Comparison of ENCODE assay signal across 9 cellular contexts in genomic region chr3:48186993-48187578, GRCh38. TPM values are rescaled to one million over a fixed set of nuclear protein-coding genes. Genes with fewer than 3 reads are reported as not detected.
DNase-seq lines count a peak whose midpoint lies in the region; TF ChIP-seq lines count a peak whose summit lies in the region.
"Had no signal": no experiment of that assay in that cellular context is flagged by ENCODE, and none has a peak within 500 bp of the region (broad histone marks: within the 10 kb centered on the region; RNA-seq: fewer than 3 reads in every experiment).

No MANE protein-coding gene starts in this region.

- no peaks in the 10 kb centered on the region for H3K36me3 ChIP-seq in kidney epithelial cell (ENCODE audit: control insufficient read depth, insufficient read depth, low read length)
- peaks cover 0 to 22% (median 0%) of the 10 kb centered on the region in 3 donors for H3K36me3 ChIP-seq in tibial artery

- H3K4me1 Mint-ChIP-seq in activated T-cell treated with anti-CD3 and anti-CD28 coated beads, Interleukin-2, amount 50 U/mL, for 24 hours (ENCODE audit: low read depth) = peaks cover 26% of the 10 kb centered on the region
- peaks cover 22% of the 10 kb centered on the region for H3K4me1 Mint-ChIP-seq in activated naive CD8-positive, alpha-beta T cell treated with anti-CD3 and anti-CD28 coated beads for 36 hours

- POLR2A ChIA-PET in HEK293T (lab: Yijun Ruan, JAX) = interaction anchor here (1.3 to 2.6 kb wide), 8 partner anchors 8 to 362 kb away, joined by 4 to 26 read pairs (median 5); partner anchors contain the start of gene ZNF589

- intact Hi-C loops in tibial artery (cut with DNase I; ENCODE audit: low total_unique reads) = no loop called here

- H3K4me3 ChIP-seq in kidney epithelial cell (ENCODE audit: low read depth, low read length) = peak overlapping the region; percentile 79
- H3K4me3 ChIP-seq in tibial artery = peak overlapping the region; percentile 58 to 71

- H3K4me1 ChIP-seq in tibial artery = peaks cover 0 to 12% (median 7%) of the 10 kb centered on the region in 4 donors

- H3K9me3 Mint-ChIP-seq in activated T-cell treated with anti-CD3 and anti-CD28 coated beads, Interleukin-2, amount 50 U/mL, for 24 hours = no peaks in the 10 kb centered on the region
- H3K9me3 Mint-ChIP-seq in activated naive CD8-positive, alpha-beta T cell treated with anti-CD3 and anti-CD28 coated beads for 36 hours = no peaks in the 10 kb centered on the region

- TF ChIP-seq CTCF in kidney epithelial cell (IDR thresholded peaks at IDR 0.05; ENCODE audit: insufficient read depth, low read length, poor library complexity, severe bottlenecking) (no peak), tibial artery (IDR thresholded peaks at IDR 0.05) (no peak)

- no peaks in the 10 kb centered on the region for H3K27me3 ChIP-seq in kidney epithelial cell (ENCODE audit: control insufficient read depth, insufficient read depth, low read length)
- no peaks in the 10 kb centered on the region for H3K27me3 ChIP-seq in tibial artery

- no peak for DNase-seq in activated T-cell treated with anti-CD3 and anti-CD28 coated beads, Interleukin-2, amount 50 U/mL, for 24 hours
- DNase-seq in activated T-cell treated with anti-CD3 and anti-CD28 coated beads, Interleukin-2, amount 50 U/mL, for 48 hours = no peak
- DNase-seq in activated naive CD8-positive, alpha-beta T cell treated with anti-CD3 and anti-CD28 coated beads for 36 hours = no peak
- DNase-seq in kidney epithelial cell (ENCODE audit: low read depth) (peak; percentile 2), tibial artery (no peak), ureter (ENCODE audit: low spot score) (no peak), HEK293T (ENCODE audit: extremely low spot score) (no peak), T1000 (lab: John Stamatoyannopoulos, UW) (no peak)

- H3K9me3 ChIP-seq in tibial artery = no peaks in the 10 kb centered on the region

- peaks cover 16% of the 10 kb centered on the region for H3K27me3 Mint-ChIP-seq in activated T-cell treated with anti-CD3 and anti-CD28 coated beads, Interleukin-2, amount 50 U/mL, for 24 hours
- H3K27me3 Mint-ChIP-seq in activated naive CD8-positive, alpha-beta T cell treated with anti-CD3 and anti-CD28 coated beads for 36 hours = peaks cover 22% of the 10 kb centered on the region

- peaks cover 53% of the 10 kb centered on the region for H3K36me3 Mint-ChIP-seq in activated T-cell treated with anti-CD3 and anti-CD28 coated beads, Interleukin-2, amount 50 U/mL, for 24 hours (ENCODE audit: low read depth)
- peaks cover 52% of the 10 kb centered on the region for H3K36me3 Mint-ChIP-seq in activated naive CD8-positive, alpha-beta T cell treated with anti-CD3 and anti-CD28 coated beads for 36 hours

- peak overlapping the region in 1 of 2 donors; percentile 21 for H3K27ac ChIP-seq in tibial artery
- H3K27ac ChIP-seq: epithelial cell of prostate had no signal

- CTCF ChIA-PET in HEK293T (lab: Yijun Ruan, JAX) = no interaction called here

- peak overlapping the region; percentile 91 for H3K4me3 Mint-ChIP-seq in activated T-cell treated with anti-CD3 and anti-CD28 coated beads, Interleukin-2, amount 50 U/mL, for 24 hours
- H3K4me3 Mint-ChIP-seq in activated naive CD8-positive, alpha-beta T cell treated with anti-CD3 and anti-CD28 coated beads for 36 hours = peak overlapping the region; percentile 98

- peak overlapping the region; percentile 79 for H3K27ac Mint-ChIP-seq in activated T-cell treated with anti-CD3 and anti-CD28 coated beads, Interleukin-2, amount 50 U/mL, for 24 hours
- peak overlapping the region; percentile 82 for H3K27ac Mint-ChIP-seq in activated naive CD8-positive, alpha-beta T cell treated with anti-CD3 and anti-CD28 coated beads for 36 hours

TF ChIP-seq in HEK293T, 16 proteins besides CTCF, POLR2A, EP300 and RAD21:
- no peak for TF ChIP-seq FOXM1 (IDR thresholded peaks at IDR 0.05; ENCODE audit: borderline replicate concordance)
- TF ChIP-seq, protein P1, sequence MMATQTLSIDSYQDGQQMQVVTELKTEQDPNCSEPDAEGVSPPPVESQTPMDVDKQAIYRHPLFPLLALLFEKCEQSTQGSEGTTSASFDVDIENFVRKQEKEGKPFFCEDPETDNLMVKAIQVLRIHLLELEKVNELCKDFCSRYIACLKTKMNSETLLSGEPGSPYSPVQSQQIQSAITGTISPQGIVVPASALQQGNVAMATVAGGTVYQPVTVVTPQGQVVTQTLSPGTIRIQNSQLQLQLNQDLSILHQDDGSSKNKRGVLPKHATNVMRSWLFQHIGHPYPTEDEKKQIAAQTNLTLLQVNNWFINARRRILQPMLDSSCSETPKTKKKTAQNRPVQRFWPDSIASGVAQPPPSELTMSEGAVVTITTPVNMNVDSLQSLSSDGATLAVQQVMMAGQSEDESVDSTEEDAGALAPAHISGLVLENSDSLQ (IDR thresholded peaks at IDR 0.05) = no peak
- no peak for TF ChIP-seq NFRKB (IDR thresholded peaks at IDR 0.05)

RNA-seq across cellular contexts. Expression of gene CDC25A, which starts 1.1 kb away (rescaled TPM):
- total RNA-seq in activated naive CD8-positive, alpha-beta T cell treated with anti-CD3 and anti-CD28 coated beads for 36 hours = 10 to 100 TPM; 55.7 to 57.4 TPM
- total RNA-seq in kidney epithelial cell (3.6 and 5.3 TPM in 2 replicates), ureter (2.1 TPM)

RNA-seq across cellular contexts. Expression of gene CAMP, which starts 36.2 kb away (rescaled TPM):
- not detected for total RNA-seq in activated naive CD8-positive, alpha-beta T cell treated with anti-CD3 and anti-CD28 coated beads for 36 hours
- not detected in 2 replicates for total RNA-seq in kidney epithelial cell
- 2.0 TPM for total RNA-seq in ureter

RNA-seq across cellular contexts. Expression of gene ZNF589, which starts 53.8 kb away (rescaled TPM):
- 10 to 100 TPM; 21.7 to 22.8 TPM for total RNA-seq in activated naive CD8-positive, alpha-beta T cell treated with anti-CD3 and anti-CD28 coated beads for 36 hours
- total RNA-seq in kidney epithelial cell = 5.1 TPM in 2 replicates
- total RNA-seq in ureter = 18.1 TPM
